In genomic region chr17:17325228-17325627, GRCh38 we compare ENCODE assay signal across 19 cellular contexts. TPM values are rescaled to one million over a fixed set of nuclear protein-coding genes. Genes with fewer than 3 reads are reported as not detected.
A peak's percentile ranks its signal among the peaks of the same experiment; 100 is the strongest.
DNase-seq lines count a peak whose midpoint lies in the region; ATAC-seq and TF ChIP-seq lines count a peak whose summit lies in the region.
"Had no signal": no experiment of that assay in that cellular context is flagged by ENCODE, and none has a peak within 500 bp of the region (broad histone marks: within the 10 kb centered on the region; RNA-seq: fewer than 3 reads in every experiment).

No MANE protein-coding gene starts in this region.

- H3K36me3 ChIP-seq in body of pancreas (replicated peaks in 1 of 2; ENCODE audit: insufficient read depth in 1 of 2, low read depth in 2 of 2), result no peaks in the 10 kb centered on the region
- H3K36me3 ChIP-seq in CD4-positive, alpha-beta memory T cell (ENCODE audit: insufficient read depth, low read length), result no peaks in the 10 kb centered on the region
- H3K36me3 ChIP-seq: HAP-1 had no signal

- no peak for TF ChIP-seq CTCF in body of pancreas (IDR thresholded peaks at IDR 0.05)

- H3K4me1 Mint-ChIP-seq in CD4-positive, alpha-beta memory T cell, result no peaks in the 10 kb centered on the region
- H3K4me1 Mint-ChIP-seq: CD8-positive, alpha-beta memory T cell had no signal

- H3K36me3 Mint-ChIP-seq in CD4-positive, alpha-beta memory T cell, result peaks cover 0 to 4% of the 10 kb centered on the region in 2 donors
- H3K36me3 Mint-ChIP-seq: CD8-positive, alpha-beta memory T cell had no signal

- no peak for TF ChIP-seq POLR2A in body of pancreas (IDR thresholded peaks at IDR 0.05)

- no peaks in the 10 kb centered on the region for H3K9me3 ChIP-seq in body of pancreas
- no peaks in the 10 kb centered on the region for H3K9me3 ChIP-seq in CD4-positive, alpha-beta memory T cell (ENCODE audit: control insufficient read depth in 1 of 2, low read length in 2 of 2)
- H3K9me3 ChIP-seq: HAP-1 had no signal

- no peaks in the 10 kb centered on the region for H3K27me3 Mint-ChIP-seq in CD4-positive, alpha-beta memory T cell
- H3K27me3 Mint-ChIP-seq: CD8-positive, alpha-beta memory T cell had no signal

- H3K4me3 ChIP-seq in body of pancreas, result no peak overlapping the region
- no peak overlapping the region for H3K4me3 ChIP-seq in CD4-positive, alpha-beta memory T cell (ENCODE audit: low read length in 2 of 2)
- H3K4me3 ChIP-seq: GM23248, HAP-1 had no signal

- CTCF ChIA-PET in CD4-positive, alpha-beta memory T cell (lab: Charles Lee; ENCODE audit: partially characterized antibody), result no interaction called here

- POLR2A ChIA-PET in CD4-positive, alpha-beta memory T cell (lab: Charles Lee; ENCODE audit: partially characterized antibody), result no interaction called here

- H3K4me1 ChIP-seq in body of pancreas, result no peaks in the 10 kb centered on the region
- no peaks in the 10 kb centered on the region for H3K4me1 ChIP-seq in CD4-positive, alpha-beta memory T cell (ENCODE audit: insufficient read depth, low read length)
- H3K4me1 ChIP-seq: HAP-1 had no signal

- H3K9me3 Mint-ChIP-seq in CD4-positive, alpha-beta memory T cell, result no peaks in the 10 kb centered on the region
- H3K9me3 Mint-ChIP-seq: CD8-positive, alpha-beta memory T cell had no signal

- no peak for ATAC-seq in body of pancreas
- ATAC-seq: Panc1 had no signal

- 84 to 87% methylated on average over 3 to 10 of the region's 10 CpGs for WGBS in body of pancreas, 2 donors

- H3K27me3 ChIP-seq in body of pancreas, result no peaks in the 10 kb centered on the region
- no peaks in the 10 kb centered on the region for H3K27me3 ChIP-seq in CD4-positive, alpha-beta memory T cell (ENCODE audit: insufficient read depth, low read length)

- intact Hi-C loops in posterior vena cava (cut with DNase I), result no loop called here
- intact Hi-C loops in body of pancreas (cut with DNase I), result no loop called here
- intact Hi-C loops in CD4-positive, alpha-beta memory T cell (cut with micrococcal nuclease), result no loop called here

- DNase-seq in NCI-H524 (lab: John Stamatoyannopoulos, UW), result peak; percentile 25 to 60
- no peak for DNase-seq in NCI-H524 treated with DMSO at 0.1 percent for 48 hours (lab: John Stamatoyannopoulos, UW)
- peak; percentile 5 for DNase-seq in iPS-NIHi7 (ENCODE audit: extremely low spot score)
- peak; percentile 51 for DNase-seq in posterior vena cava (ENCODE audit: low spot score)
- no peak for DNase-seq in GF-D8 (lab: John Stamatoyannopoulos, UW)
- no peak for DNase-seq in body of pancreas
- no peak for DNase-seq in activated CD4-positive, CD25-positive, alpha-beta regulatory T cell (lab: John Stamatoyannopoulos, UW)
- no peak for DNase-seq in CD4-positive, alpha-beta memory T cell
- DNase-seq: 8988T; CD8-positive, alpha-beta memory T cell; DMS53; GM23248; NCI-H1417; NCI-H187; NCI-H2107; NCI-H69 had no signal

- H3K27ac ChIP-seq in body of pancreas, result no peak overlapping the region
- no peak overlapping the region for H3K27ac ChIP-seq in CD4-positive, alpha-beta memory T cell (ENCODE audit: low read depth, low read length)
- H3K27ac ChIP-seq: GM23248, KMS-11 had no signal

- no peak overlapping the region for H3K4me3 Mint-ChIP-seq in CD4-positive, alpha-beta memory T cell
- H3K4me3 Mint-ChIP-seq: CD8-positive, alpha-beta memory T cell had no signal

- no peak overlapping the region for H3K27ac Mint-ChIP-seq in CD4-positive, alpha-beta memory T cell

RNA-seq across cellular contexts. Expression of gene NT5M, which starts 22.1 kb away (rescaled TPM):
- 1 to 10 TPM; 2.8 to 3.0 TPM for total RNA-seq in posterior vena cava
- total RNA-seq in body of pancreas, result 1 to 10 TPM; 1.0 to 1.3 TPM
- total RNA-seq in CD4-positive, alpha-beta memory T cell, result 1 to 10 TPM; 1.4 to 2.7 TPM
- polyA plus RNA-seq in CD4-positive, alpha-beta memory T cell, result 1 to 10 TPM in 1 of 2 donors, under 1 TPM in 1; 0.37 to 2.9 TPM

RNA-seq across cellular contexts. Expression of gene COPS3, which starts 44.2 kb away (rescaled TPM):
- 10 to 100 TPM; 45.3 to 54.6 TPM for total RNA-seq in posterior vena cava
- total RNA-seq in body of pancreas, result 10 to 100 TPM; 23.1 to 29.8 TPM
- total RNA-seq in CD4-positive, alpha-beta memory T cell, result 10 to 100 TPM; 45.4 to 60.5 TPM
- 100 to 1,000 TPM; 103 TPM for polyA plus RNA-seq in CD4-positive, alpha-beta memory T cell

Comparison
In these comparisons a context has a peak if more than half of its experiments do, and no peak if none do; other contexts are left out.
1. DNase-seq: peak in NCI-H524 (2 of 2), iPS-NIHi7 (single experiment) and posterior vena cava (single experiment); none in NCI-H524 treated with DMSO at 0.1 percent for 48 hours (single experiment), GF-D8 (single experiment), body of pancreas (0 of 4), activated CD4-positive, CD25-positive, alpha-beta regulatory T cell (0 of 4) and CD4-positive, alpha-beta memory T cell (0 of 5).